In genomic region chr20:6636209-6637159, GRCh38 we compare ENCODE assay signal across 8 cellular contexts.
DNase-seq lines count a peak whose midpoint lies in the region; ATAC-seq, FAIRE-seq and TF ChIP-seq lines count a peak whose summit lies in the region.

No MANE protein-coding gene starts in this region.

- H3K36me3 ChIP-seq in bronchial epithelial cell (ENCODE audit: control insufficient read depth, insufficient read depth, low read length) (no peaks in the 10 kb centered on the region), HepG2 (replicated peaks in 1 of 2; ENCODE audit: control insufficient read depth in 1 of 2, insufficient read depth in 2 of 2, low read length in 2 of 2) (no peaks in the 10 kb centered on the region)

- no peaks in the 10 kb centered on the region for H3K9me3 ChIP-seq in HepG2 (ENCODE audit: low read length)

- H2AFZ ChIP-seq in HepG2 (ENCODE audit: low read length): no peak overlapping the region

- H3K4me3 ChIP-seq in bronchial epithelial cell (ENCODE audit: low read depth, low read length) (no peak overlapping the region), HepG2 (replicated peaks in 1 of 3; ENCODE audit: insufficient read depth in 1 of 3, low read depth in 2 of 3, low read length in 3 of 3) (no peak overlapping the region)

- no peaks in the 10 kb centered on the region for H3K79me2 ChIP-seq in HepG2 (ENCODE audit: insufficient read depth, low read length)

- peak; percentile 11 for DNase-seq in 8988T
- DNase-seq in NCI-H524 (lab: John Stamatoyannopoulos, UW): peak; percentile 36 to 70
- peak; percentile 68 for DNase-seq in bronchial epithelial cell (ENCODE audit: low read depth)
- peak; percentile 63 for DNase-seq in HepG2 (ENCODE audit: low spot score)
- DNase-seq in activated T-cell treated with anti-CD3 and anti-CD28 coated beads, Interleukin-2, amount 50 U/mL, for 1 hour: no peak
- no peak for DNase-seq in NK-92 treated with Interleukin-12 subunit alpha and Interleukin-12 subunit beta, amount 100 ng/mL, for 24 hours (lab: John Stamatoyannopoulos, UW)

- in situ Hi-C loops in HepG2 (cut with HindIII; ENCODE audit: extremely low pct_ligation_motif_present, low pct_unique_long_range_greater_than_20kb): no loop called here

- no peaks in the 10 kb centered on the region for H4K20me1 ChIP-seq in HepG2 (ENCODE audit: insufficient read depth, low read length)

- no peak for TF ChIP-seq EP300 in HepG2 (IDR thresholded peaks at IDR 0.05; ENCODE audit: low read depth in 2 of 2, low read length in 2 of 2)
- no peak for TF ChIP-seq EP300 in HepG2 (CRISPR knock-in tag; IDR thresholded peaks at IDR 0.05; ENCODE audit: borderline replicate concordance)

- 14% methylated on average over 8 of the region's 8 CpGs for WGBS in HepG2 (ENCODE audit: low lambda C conversion rate)

- H3K4me2 ChIP-seq in HepG2 (ENCODE audit: low read depth, low read length): no peak overlapping the region

- no peak for FAIRE-seq in bronchial epithelial cell (lab: Jason Lieb, UNC)
- peak; percentile 66 for FAIRE-seq in HepG2 (lab: Jason Lieb, UNC)

- POLR2A ChIA-PET in HepG2 (lab: Yijun Ruan, JAX): no interaction called here

- no peak overlapping the region for H3K27ac ChIP-seq in HepG2 (ENCODE audit: extremely low read length, insufficient read depth, low read length)

- H3K4me1 ChIP-seq in HepG2 (ENCODE audit: insufficient read depth, low read length): no peaks in the 10 kb centered on the region

- no peak for TF ChIP-seq POLR2A in HepG2 (IDR thresholded peaks at IDR 0.05; ENCODE audit: insufficient read depth in 1 of 2, low read depth in 2 of 2, low read length in 2 of 2)

- intact Hi-C loops in HepG2 (cut with micrococcal nuclease; ENCODE audit: unreplicated experiment): loop anchor here (1.0 to 5.0 kb wide), 4 partner anchors 66 to 458 kb away; no protein-coding TSS in a partner anchor

- H3K9ac ChIP-seq in HepG2 (ENCODE audit: insufficient read depth, low read depth, low read length): no peak overlapping the region

- BruUV-seq in HepG2 (replicated peaks; lab: Mats Ljungman, UMichigan): no TSS peak

- peak; percentile 63 for TF ChIP-seq CTCF in bronchial epithelial cell (IDR thresholded peaks at IDR 0.05; ENCODE audit: insufficient read depth, low read length, severe bottlenecking)
- peak; percentile 80 for TF ChIP-seq CTCF in HepG2 (CRISPR knock-in tag; IDR thresholded peaks at IDR 0.05)

- CTCF ChIA-PET in HepG2 (lab: Yijun Ruan, JAX; ENCODE audit: low intra/inter-chr PET ratio, low total read pairs): interaction anchor here (1.9 to 2.2 kb wide), 2 partner anchors 129 to 183 kb away, joined by 6 to 12 read pairs; no protein-coding TSS in a partner anchor

- TF ChIP-seq RAD21 in HepG2 (CRISPR knock-in tag; IDR thresholded peaks at IDR 0.05): peak; percentile 57; the same call in 1 of the 2 replicates

- H3K27me3 ChIP-seq in bronchial epithelial cell (ENCODE audit: control insufficient read depth, insufficient read depth, low read length): no peaks in the 10 kb centered on the region
- no peaks in the 10 kb centered on the region for H3K27me3 ChIP-seq in HepG2 (ENCODE audit: control insufficient read depth in 1 of 2, insufficient read depth in 2 of 2, low read length in 2 of 2)

- ATAC-seq in GM18909 (IDR thresholded peaks at IDR 0.05; ENCODE audit: poor library complexity, unreplicated experiment) (peak; percentile 52), HepG2 (peak; percentile 96), GM21825 (IDR thresholded peaks at IDR 0.05; ENCODE audit: unreplicated experiment) (no peak)

TF ChIP-seq in HepG2, 621 proteins besides CTCF, POLR2A, EP300 and RAD21:
- TF ChIP-seq ARID3A (IDR thresholded peaks at IDR 0.05; ENCODE audit: low read depth, low read length) (0 out of 2 replicates have a peak, but pooled peaks have one; percentile 32), MTA3 (CRISPR knock-in tag; IDR thresholded peaks at IDR 0.05) (no peak), TGIF2 (CRISPR knock-in tag; IDR thresholded peaks at IDR 0.05) (0 out of 2 replicates have a peak, but pooled peaks have one; percentile 30), THAP11 (CRISPR knock-in tag; IDR thresholded peaks at IDR 0.05) (0 out of 2 replicates have a peak, but pooled peaks have one; percentile 30), SMC3 (IDR thresholded peaks at IDR 0.05; ENCODE audit: low read length) (peak; percentile 85; the same call in 1 of the 2 replicates), STAG1 (CRISPR knock-in tag; IDR thresholded peaks at IDR 0.05) (peak; percentile 77), HNRNPK (IDR thresholded peaks at IDR 0.05; ENCODE audit: low read depth, low read length, poor library complexity, severe bottlenecking) (no peak)

Comparison
In these comparisons a context has a peak if more than half of its experiments do, and no peak if none do; other contexts are left out.
1. DNase-seq: peak in 8988T (single experiment), NCI-H524 (2 of 2), bronchial epithelial cell (single experiment) and HepG2 (single experiment); none in activated T-cell treated with anti-CD3 and anti-CD28 coated beads, Interleukin-2, amount 50 U/mL, for 1 hour (single experiment) and NK-92 treated with Interleukin-12 subunit alpha and Interleukin-12 subunit beta, amount 100 ng/mL, for 24 hours (single experiment).